Comparison of ENCODE assay signal across 16 cellular contexts in the genomic region with DNA sequence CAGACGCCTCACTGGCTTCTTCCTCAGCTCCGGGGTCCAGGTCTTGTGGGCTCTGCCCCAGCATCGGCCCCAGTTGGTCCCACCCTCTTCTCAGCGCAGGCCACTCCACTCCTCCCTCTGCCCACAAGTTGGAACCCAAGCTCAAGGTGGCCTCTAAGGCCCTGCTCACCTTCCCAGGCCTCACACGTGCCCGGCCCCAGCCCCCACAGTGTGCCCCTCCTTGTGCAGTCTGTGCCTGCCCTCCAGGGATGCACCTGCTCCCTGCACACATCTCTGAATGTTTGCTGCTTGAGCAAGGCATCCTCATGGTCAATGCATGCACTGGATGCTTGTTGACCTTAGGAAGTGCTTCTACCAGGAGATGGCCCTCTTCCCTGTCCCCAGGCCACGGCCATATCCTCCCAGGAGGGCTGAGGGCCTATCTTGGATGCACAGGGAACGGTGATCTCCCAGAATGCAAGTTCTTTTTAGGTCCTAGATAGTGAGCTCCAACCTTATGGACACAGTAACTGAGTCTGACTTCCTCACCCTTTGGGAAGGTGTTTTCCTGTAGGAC. TPM values are rescaled to one million over a fixed set of nuclear protein-coding genes. Genes with fewer than 3 reads are reported as not detected.
DNase-seq lines count a peak whose midpoint lies in the region; ATAC-seq and TF ChIP-seq lines count a peak whose summit lies in the region.
"Had no signal": no experiment of that assay in that cellular context is flagged by ENCODE, and none has a peak within 500 bp of the region (broad histone marks: within the 10 kb centered on the region; RNA-seq: fewer than 3 reads in every experiment).

No MANE protein-coding gene starts in this region.

- H3K27me3 Mint-ChIP-seq in IgD-negative memory B cell: no peaks in the 10 kb centered on the region

- no peak for TF ChIP-seq CTCF in ascending aorta (IDR thresholded peaks at IDR 0.05)

- intact Hi-C loops in ascending aorta (cut with DNase I): no loop called here

- no peaks in the 10 kb centered on the region for H4K20me1 ChIP-seq in BLaER1 treated with 17β-estradiol and CSF1 and Interleukin-3, amounts not matched to agents 10 nM and 100 nM

- H3K27ac ChIP-seq in BLaER1 treated with 17β-estradiol and CSF1 and Interleukin-3, amounts not matched to agents 10 nM and 100 nM: peak overlapping the region in 10 of 11 experiments; percentile 49 to 97 (median 88); a peak in 19 of 22 replicates
- H3K27ac ChIP-seq in ascending aorta: peak overlapping the region; percentile 62 to 100

- ATAC-seq in HG02973 (IDR thresholded peaks at IDR 0.05; ENCODE audit: unreplicated experiment): no peak

- H3K9me3 ChIP-seq in BLaER1 treated with 17β-estradiol and CSF1 and Interleukin-3, amounts not matched to agents 10 nM and 100 nM (replicated peaks in 1 of 11): peaks cover 0 to 9% (median 5%) of the 10 kb centered on the region in 11 experiments; a peak in 8 of 22 replicates
- H3K9me3 ChIP-seq in ascending aorta: no peaks in the 10 kb centered on the region
- H3K9me3 ChIP-seq: esophagus squamous epithelium had no signal

- peak overlapping the region in 8 of 11 experiments; percentile 18 to 84 (median 74); a peak in 15 of 22 replicates for H3K9ac ChIP-seq in BLaER1 treated with 17β-estradiol and CSF1 and Interleukin-3, amounts not matched to agents 10 nM and 100 nM

- H3K9me3 Mint-ChIP-seq in IgD-negative memory B cell: no peaks in the 10 kb centered on the region

- no peak overlapping the region; a peak in 1 of 20 replicates for H3K4me3 ChIP-seq in BLaER1 treated with 17β-estradiol and CSF1 and Interleukin-3, amounts not matched to agents 10 nM and 100 nM
- no peak overlapping the region for H3K4me3 ChIP-seq in ascending aorta
- H3K4me3 ChIP-seq: esophagus squamous epithelium had no signal

- H3K36me3 Mint-ChIP-seq in IgD-negative memory B cell: no peaks in the 10 kb centered on the region

- no peaks in the 10 kb centered on the region for H3K36me3 ChIP-seq in BLaER1 treated with 17β-estradiol and CSF1 and Interleukin-3, amounts not matched to agents 10 nM and 100 nM
- no peaks in the 10 kb centered on the region for H3K36me3 ChIP-seq in ascending aorta
- H3K36me3 ChIP-seq: esophagus squamous epithelium had no signal

- H3K27ac Mint-ChIP-seq in IgD-negative memory B cell: peak overlapping the region; percentile 23 to 95 (median 84)
- H3K27ac Mint-ChIP-seq: nephron progenitor cell had no signal

- peak overlapping the region in 2 of 4 donors; percentile 1 to 43 for H3K4me3 Mint-ChIP-seq in IgD-negative memory B cell

- peaks cover 14 to 29% (median 19%) of the 10 kb centered on the region in 3 donors for H3K4me1 Mint-ChIP-seq in IgD-negative memory B cell

- H3K27me3 ChIP-seq in BLaER1 treated with 17β-estradiol and CSF1 and Interleukin-3, amounts not matched to agents 10 nM and 100 nM: no peaks in the 10 kb centered on the region
- no peaks in the 10 kb centered on the region for H3K27me3 ChIP-seq in ascending aorta
- H3K27me3 ChIP-seq: esophagus squamous epithelium had no signal

- peak overlapping the region; percentile 65 to 97 (median 85); a peak in 20 of 22 replicates for H3K4me2 ChIP-seq in BLaER1 treated with 17β-estradiol and CSF1 and Interleukin-3, amounts not matched to agents 10 nM and 100 nM

- H3K4me1 ChIP-seq in BLaER1 treated with 17β-estradiol and CSF1 and Interleukin-3, amounts not matched to agents 10 nM and 100 nM: peaks cover 86 to 100% (median 100%) of the 10 kb centered on the region in 10 experiments
- H3K4me1 ChIP-seq in ascending aorta: peaks cover 10 to 34% of the 10 kb centered on the region in 2 donors

- no peak for DNase-seq in ascending aorta (ENCODE audit: low spot score in 2 of 2)
- no peak for DNase-seq in DMS153 (lab: John Stamatoyannopoulos, UW)
- DNase-seq in NCI-H2227 treated with DMSO at 0.1 percent for 48 hours (lab: John Stamatoyannopoulos, UW): no peak
- DNase-seq: activated CD4-positive, CD25-positive, alpha-beta regulatory T cell; esophagus squamous epithelium; head of caudate nucleus; islet precursor cell; mammary epithelial cell; NCI-H774; nephron progenitor cell; stimulated activated CD4-positive, alpha-beta T cell treated with anti-CD3 and anti-CD28 coated beads, Interleukin-15, amount 100 ng/mL, for 24 hours had no signal

RNA-seq across cellular contexts. Expression of a gene that starts 7.7 kb away (rescaled TPM):
- polyA plus RNA-seq in IgD-negative memory B cell: 3.7 TPM
- 1,349 TPM for total RNA-seq in ascending aorta

RNA-seq across cellular contexts. Expression of a gene that starts 14.1 kb away (rescaled TPM):
- polyA plus RNA-seq in IgD-negative memory B cell: 42.0 TPM
- 58.8 TPM for total RNA-seq in ascending aorta

RNA-seq across cellular contexts. Expression of a gene that starts 26.9 kb away (rescaled TPM):
- 88.5 TPM for polyA plus RNA-seq in IgD-negative memory B cell
- 97.0 TPM for total RNA-seq in ascending aorta

RNA-seq across cellular contexts. Expression of a gene that starts 31.0 kb away (rescaled TPM):
- polyA plus RNA-seq in IgD-negative memory B cell: not detected
- not detected for total RNA-seq in ascending aorta
- total RNA-seq: mammary epithelial cell had no signal
- polyA plus RNA-seq: mammary epithelial cell had no signal

RNA-seq across cellular contexts. Expression of a gene that starts 44.7 kb away (rescaled TPM):
- not detected for polyA plus RNA-seq in IgD-negative memory B cell
- not detected for total RNA-seq in ascending aorta
- total RNA-seq: esophagus squamous epithelium, renal cortical epithelial cell, RPMI7951 had no signal
